Comparison of ENCODE assay signal across 1 cellular context in the genomic region with DNA sequence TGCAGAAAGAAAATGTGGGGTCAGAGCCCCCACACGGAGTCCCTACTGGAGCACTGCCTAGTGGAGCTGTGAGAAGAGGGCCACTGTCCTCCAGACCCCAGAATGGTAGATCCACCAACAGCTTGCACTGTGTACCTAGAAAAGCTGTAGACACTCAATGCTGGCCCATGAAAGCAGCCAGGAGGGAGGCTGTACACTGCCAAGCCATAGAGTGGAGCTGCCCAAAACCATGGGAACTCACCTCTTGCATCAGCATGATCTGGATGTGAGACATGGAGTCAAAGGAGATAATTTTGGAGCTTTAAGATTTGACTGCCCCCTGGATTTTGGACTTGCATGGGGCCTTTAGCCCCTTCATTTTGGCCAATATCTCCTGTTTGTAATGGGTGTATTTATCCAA.
DNase-seq lines count a peak whose midpoint lies in the region; ATAC-seq lines count a peak whose summit lies in the region.
"Not testable (repeated sequence)": the region's sequence is repeated elsewhere in the genome, so short reads cannot be mapped to it uniquely, and the experiment has no call there.

No MANE protein-coding gene starts in this region.

- DNase-seq in left lobe of liver (ENCODE audit: low spot score): not testable (repeated sequence)

- peak; percentile 63 for ATAC-seq in left lobe of liver
